ENCODE assay signal across 8 cellular contexts in the genomic region with DNA sequence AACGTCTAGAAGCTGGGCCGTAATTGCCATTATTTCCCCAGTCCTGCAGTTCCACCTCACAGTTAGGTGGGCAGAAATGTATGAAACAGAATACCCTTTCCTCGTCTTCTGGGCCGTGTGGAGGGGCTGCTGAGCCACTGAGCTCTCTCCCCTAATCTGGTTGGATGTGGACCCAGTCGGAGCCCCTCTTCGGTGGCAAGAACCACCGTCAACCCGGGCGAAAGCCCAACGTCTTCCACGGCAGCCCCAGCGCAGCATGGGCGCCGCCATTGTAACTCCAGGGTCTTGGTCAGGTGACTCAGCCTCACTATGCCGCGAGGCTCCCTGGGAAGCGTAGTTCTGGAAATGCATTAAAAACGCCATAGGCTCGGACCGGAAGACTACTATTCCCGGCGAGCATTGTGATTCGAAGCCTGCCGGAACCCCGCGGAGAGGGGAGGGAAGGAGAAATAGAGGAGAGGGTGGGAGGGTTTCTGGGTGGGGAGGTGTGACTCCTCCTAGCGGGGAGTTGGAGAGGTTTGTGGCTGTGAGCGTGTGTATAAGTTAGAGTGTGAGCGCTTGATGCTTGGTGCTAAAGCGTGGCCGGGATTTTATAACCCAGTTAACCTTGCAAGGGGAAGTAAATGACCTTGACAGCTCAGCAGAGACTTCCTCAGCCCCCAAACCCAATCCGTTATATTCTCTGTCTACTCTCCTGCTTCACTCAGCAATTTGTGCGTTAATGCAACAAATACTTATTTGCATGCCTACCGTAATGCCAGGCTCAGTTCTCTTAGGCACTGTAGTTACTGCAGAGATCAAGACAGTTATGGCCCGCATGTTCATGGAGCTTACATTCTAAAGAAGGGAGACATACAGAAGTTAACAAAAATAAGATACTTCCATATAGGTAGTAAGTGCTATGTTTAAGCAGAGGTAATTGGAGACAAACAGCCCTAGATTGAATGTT. TPM values are rescaled to one million over a fixed set of nuclear protein-coding genes. Genes with fewer than 3 reads are reported as not detected.
DNase-seq lines count a peak whose midpoint lies in the region; ATAC-seq lines count a peak whose summit lies in the region.

A gene with protein sequence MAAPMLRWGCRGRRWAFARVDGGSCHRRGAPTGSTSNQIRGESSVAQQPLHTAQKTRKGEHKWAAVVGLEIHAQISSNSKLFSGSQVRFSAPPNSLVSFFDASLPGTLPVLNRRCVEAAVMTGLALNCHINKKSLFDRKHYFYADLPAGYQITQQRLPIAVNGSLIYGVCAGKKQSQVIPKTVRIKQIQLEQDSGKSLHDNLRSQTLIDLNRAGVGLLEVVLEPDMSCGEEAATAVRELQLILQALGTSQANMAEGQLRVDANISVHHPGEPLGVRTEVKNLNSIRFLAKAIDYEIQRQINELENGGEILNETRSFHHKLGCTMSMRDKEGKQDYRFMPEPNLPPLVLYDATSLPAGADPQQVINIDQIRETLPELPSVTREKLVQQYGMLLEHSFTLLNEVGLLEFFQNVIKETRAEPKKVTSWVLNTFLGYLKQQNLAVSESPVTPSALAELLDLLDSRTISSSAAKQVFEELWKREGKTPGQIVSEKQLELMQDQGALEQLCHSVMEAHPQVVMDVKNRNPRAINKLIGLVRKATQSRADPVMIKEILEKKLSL (minus strand): TSS at position 295 of the 949 bp plus-strand sequence. CDS start 25 bp downstream, at position 270.

- ATAC-seq in GM19372 (IDR thresholded peaks at IDR 0.05; ENCODE audit: low read depth, unreplicated experiment): peak; percentile 99
- peak; percentile 99 for ATAC-seq in HG03558 (IDR thresholded peaks at IDR 0.05; ENCODE audit: extremely low read depth, unreplicated experiment)
- peak; percentile 100 for ATAC-seq in left lobe of liver

- intact Hi-C loops in dendritic cell treated with granulocyte-macrophage colony-stimulating factor and Interleukin-4, amounts not matched to agents 40 ng/mL and 50 ng/mL, for 4 days (cut with micrococcal nuclease): loop anchor here (10.0 kb wide), 1 partner anchor 634 kb away; no protein-coding TSS in a partner anchor

- H3K27ac Mint-ChIP-seq in dendritic cell treated with granulocyte-macrophage colony-stimulating factor and Interleukin-4, amounts not matched to agents 40 ng/mL and 50 ng/mL, for 4 days: peak within 1 kb of the TSS; percentile 97

- peak within 1 kb of the TSS; percentile 100 for H3K4me3 Mint-ChIP-seq in dendritic cell treated with granulocyte-macrophage colony-stimulating factor and Interleukin-4, amounts not matched to agents 40 ng/mL and 50 ng/mL, for 4 days

- H3K9me3 Mint-ChIP-seq in dendritic cell treated with granulocyte-macrophage colony-stimulating factor and Interleukin-4, amounts not matched to agents 40 ng/mL and 50 ng/mL, for 4 days: no peaks in the 10 kb centered on the region

- peaks cover 34% of the 10 kb centered on the region for H3K27me3 Mint-ChIP-seq in dendritic cell treated with granulocyte-macrophage colony-stimulating factor and Interleukin-4, amounts not matched to agents 40 ng/mL and 50 ng/mL, for 4 days

- peaks cover 27% of the 10 kb centered on the region for H3K36me3 Mint-ChIP-seq in dendritic cell treated with granulocyte-macrophage colony-stimulating factor and Interleukin-4, amounts not matched to agents 40 ng/mL and 50 ng/mL, for 4 days (ENCODE audit: low read depth)

- no peaks in the 10 kb centered on the region for H3K4me1 Mint-ChIP-seq in dendritic cell treated with granulocyte-macrophage colony-stimulating factor and Interleukin-4, amounts not matched to agents 40 ng/mL and 50 ng/mL, for 4 days (ENCODE audit: low read depth)

- DNase-seq in CD1c-positive myeloid dendritic cell (ENCODE audit: extremely low spot score) (peak; percentile 97), NCI-H748 (lab: John Stamatoyannopoulos, UW; ENCODE audit: unreplicated experiment) (peak; percentile 97), left lobe of liver (ENCODE audit: low spot score) (peak; percentile 95)
- peak; percentile 88 for DNase-seq in activated CD4-positive, alpha-beta T cell treated with anti-CD3 and anti-CD28 coated beads, Interleukin-2, amount 50 U/mL, for 1 hour
- peak; percentile 91 for DNase-seq in stimulated activated CD4-positive, alpha-beta T cell treated with anti-CD3 and anti-CD28 coated beads, Interleukin-2, amount 100 ng/mL, for 4 hours (ENCODE audit: low read depth)

RNA-seq across cellular contexts. Expression of the gene that starts here (rescaled TPM):
- 17.2 TPM for total RNA-seq in left lobe of liver

Comparison
In these comparisons a context has a peak if more than half of its experiments do, and no peak if none do; other contexts are left out.
1. Peak in every context shown above with its lines: DNase-seq and ATAC-seq.